20 cellular contexts compared by ENCODE assay signal in the genomic region with DNA sequence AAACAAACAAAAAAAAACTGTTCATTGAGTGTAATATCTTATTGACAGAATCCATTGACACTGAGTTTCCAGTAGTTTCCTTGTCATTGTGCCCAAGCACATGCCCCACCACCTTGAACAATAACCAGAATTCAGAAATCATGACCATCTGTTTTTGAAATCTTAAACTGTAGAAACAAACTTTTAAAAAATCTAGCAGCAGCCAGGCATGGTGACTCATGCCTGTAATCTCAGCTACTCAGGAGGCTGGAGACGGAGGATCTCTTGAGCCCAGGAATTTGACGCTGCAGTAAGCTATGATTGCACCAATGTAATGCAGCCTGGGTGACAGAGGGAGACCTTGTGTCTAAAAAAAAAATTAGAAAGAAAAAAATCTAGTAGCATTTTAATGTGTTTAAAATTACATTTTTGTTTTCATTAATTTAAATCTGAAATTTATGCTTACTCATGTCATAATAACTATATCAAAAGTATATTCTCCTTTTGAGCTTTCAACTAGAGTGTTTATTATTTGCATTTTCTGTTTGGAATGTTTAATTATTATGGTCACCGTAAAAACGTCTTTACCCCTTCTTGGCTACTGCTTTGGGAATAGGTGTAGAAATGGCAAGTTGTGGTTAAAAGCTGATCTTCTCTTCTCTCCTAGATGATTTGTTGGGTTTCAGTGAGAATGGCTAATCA. TPM values are rescaled to one million over a fixed set of nuclear protein-coding genes. Genes with fewer than 3 reads are reported as not detected.
A peak's percentile ranks its signal among the peaks of the same experiment; 100 is the strongest.
DNase-seq lines count a peak whose midpoint lies in the region; ATAC-seq, FAIRE-seq and TF ChIP-seq lines count a peak whose summit lies in the region.
"Had no signal": no experiment of that assay in that cellular context is flagged by ENCODE, and none has a peak within 500 bp of the region (broad histone marks: within the 10 kb centered on the region; RNA-seq: fewer than 3 reads in every experiment).

No MANE protein-coding gene starts in this region.

- no peaks in the 10 kb centered on the region for H3K27me3 Mint-ChIP-seq in Calu3 (ENCODE audit: unreplicated experiment)
- H3K27me3 Mint-ChIP-seq: dendritic cell treated with granulocyte-macrophage colony-stimulating factor and Interleukin-4, amounts not matched to agents 40 ng/mL and 50 ng/mL, for 4 days; memory B cell; stimulated activated naive CD8-positive, alpha-beta T cell treated with anti-CD3 and anti-CD28 coated beads, Interleukin-15, Interleukin-2, amounts not matched to agents 100 ng/mL and 50 ng/mL, for 24 hours had no signal

- peak; percentile 33 for DNase-seq in AG08395 (ENCODE audit: low spot score)
- DNase-seq in MG63, result peak; percentile 63
- DNase-seq in K562 (ENCODE audit: extremely low read depth in 1 of 4, low spot score in 3 of 4), result peak in 1 of 4 experiments; percentile 61
- peak; percentile 92 for DNase-seq in iris pigment epithelial cell (ENCODE audit: low read depth)
- DNase-seq in cerebellum (ENCODE audit: low spot score), result no peak
- DNase-seq in thyroid gland, result no peak
- DNase-seq in stimulated activated CD4-positive, alpha-beta T cell treated with anti-CD3 and anti-CD28 coated beads, Interleukin-4, amount 100 ng/mL, for 1 hour, result no peak
- no peak for DNase-seq in Calu3
- DNase-seq: AML-193, DMS 273 treated with DMSO at 0.1 percent for 48 hours, foreskin keratinocyte, NCI-H1930, NCI-H526 treated with DMSO at 0.1 percent for 48 hours, occipital lobe had no signal

- H3K4me3 ChIP-seq in MG63 (no peak overlapping the region), K562 (no peak overlapping the region), thyroid gland (replicated peaks in 1 of 3) (no peak overlapping the region)
- H3K4me3 ChIP-seq: HAP-1 had no signal

- in situ Hi-C loops in K562 (cut with MboI), result no loop called here

- intact Hi-C loops in K562 (cut with micrococcal nuclease) (loop anchor here (5.0 kb wide), 1 partner anchor 52 kb away; no protein-coding TSS in a partner anchor), thyroid gland (cut with DNase I) (no loop called here), Calu3 (cut with micrococcal nuclease; ENCODE audit: unreplicated experiment) (no loop called here)

- POLR2A ChIA-PET in K562 (lab: Yijun Ruan, JAX), result interaction anchor here (0.7 to 1.1 kb wide), 5 partner anchors 11 to 62 kb away, joined by 3 read pairs; no protein-coding TSS in a partner anchor

- no peak overlapping the region for H3K9ac ChIP-seq in K562 (ENCODE audit: insufficient read depth in 1 of 2, low read depth in 2 of 2, low read length in 2 of 2)

- no peak overlapping the region for H3K4me3 Mint-ChIP-seq in Calu3 (ENCODE audit: low read depth, unreplicated experiment)
- H3K4me3 Mint-ChIP-seq: dendritic cell treated with granulocyte-macrophage colony-stimulating factor and Interleukin-4, amounts not matched to agents 40 ng/mL and 50 ng/mL, for 4 days; memory B cell; stimulated activated naive CD8-positive, alpha-beta T cell treated with anti-CD3 and anti-CD28 coated beads, Interleukin-15, Interleukin-2, amounts not matched to agents 100 ng/mL and 50 ng/mL, for 24 hours had no signal

- no peak overlapping the region for H3K27ac Mint-ChIP-seq in Calu3 (ENCODE audit: unreplicated experiment)
- H3K27ac Mint-ChIP-seq: dendritic cell treated with granulocyte-macrophage colony-stimulating factor and Interleukin-4, amounts not matched to agents 40 ng/mL and 50 ng/mL, for 4 days; memory B cell; stimulated activated naive CD8-positive, alpha-beta T cell treated with anti-CD3 and anti-CD28 coated beads, Interleukin-15, Interleukin-2, amounts not matched to agents 100 ng/mL and 50 ng/mL, for 24 hours had no signal

- no peak for TF ChIP-seq POLR2A in K562 (conservative IDR thresholded peaks at IDR 0.05)
- TF ChIP-seq POLR2A in thyroid gland (IDR thresholded peaks at IDR 0.05), result no peak

- peaks cover 9% of the 10 kb centered on the region for H3K36me3 Mint-ChIP-seq in Calu3 (ENCODE audit: insufficient read depth, unreplicated experiment)

- H3K4me1 Mint-ChIP-seq in Calu3 (ENCODE audit: low read depth, unreplicated experiment), result peaks cover 8% of the 10 kb centered on the region
- H3K4me1 Mint-ChIP-seq: memory B cell had no signal

- no peak overlapping the region for H3K4me2 ChIP-seq in K562 (ENCODE audit: insufficient read depth, low read length)

- H3K27ac ChIP-seq in K562 (ENCODE audit: extremely low read depth, low read depth, low read length) (no peak overlapping the region), thyroid gland (no peak overlapping the region)
- H3K27ac ChIP-seq: foreskin keratinocyte had no signal

- H3K27me3 ChIP-seq in MG63 (no peaks in the 10 kb centered on the region), K562 (ENCODE audit: control insufficient read depth in 2 of 2, insufficient read depth in 2 of 2, low read length in 2 of 2) (no peaks in the 10 kb centered on the region), thyroid gland (no peaks in the 10 kb centered on the region)
- H3K27me3 ChIP-seq: foreskin keratinocyte had no signal

- no peak; the same call in 1 of the 2 replicates for TF ChIP-seq EP300 in K562 (IDR thresholded peaks at IDR 0.05; ENCODE audit: low read length)

- H4K20me1 ChIP-seq in K562 (replicated peaks; ENCODE audit: control insufficient read depth, insufficient read depth, low read length), result no peaks in the 10 kb centered on the region

- no peak for TF ChIP-seq RAD21 in K562 (CRISPR knock-in tag; conservative IDR thresholded peaks at IDR 0.05 in 1 of 2, IDR thresholded peaks at IDR 0.05 in 1 of 2)

- CTCF ChIA-PET in K562 (lab: Yijun Ruan, JAX; ENCODE audit: low intra/inter-chr PET ratio), result interaction anchor here (0.6 kb wide), 1 partner anchor 1949 kb away, joined by 3 read pairs; no protein-coding TSS in a partner anchor
- CTCF ChIA-PET in Calu3 (lab: Charles Lee), result no interaction called here

- H3K36me3 ChIP-seq in MG63, result peaks cover 9% of the 10 kb centered on the region
- H3K36me3 ChIP-seq in K562 (ENCODE audit: control insufficient read depth, insufficient read depth, low read length), result peaks cover 8% of the 10 kb centered on the region; the same call in 1 of the 3 replicates
- H3K36me3 ChIP-seq in thyroid gland, result peaks cover 0 to 21% of the 10 kb centered on the region in 2 donors

- BruUV-seq in K562 (replicated peaks; lab: Mats Ljungman, UMichigan), result no TSS peak
- no TSS peak for BruUV-seq in Calu3 (replicated peaks; lab: Mats Ljungman, UMichigan)

- no peaks in the 10 kb centered on the region for H3K9me1 ChIP-seq in K562 (ENCODE audit: control insufficient read depth, insufficient read depth, low read length)

- H3K9me3 ChIP-seq in MG63, result no peaks in the 10 kb centered on the region
- H3K9me3 ChIP-seq in K562 (replicated peaks; ENCODE audit: control insufficient read depth, insufficient read depth, low read depth, low read length), result no peaks in the 10 kb centered on the region
- H3K9me3 ChIP-seq in thyroid gland, result no peaks in the 10 kb centered on the region
- H3K9me3 ChIP-seq: HAP-1 had no signal

- H3K4me1 ChIP-seq in K562 (replicated peaks in 1 of 2; ENCODE audit: control insufficient read depth in 2 of 2, insufficient read depth in 2 of 2, low read length in 2 of 2) (peaks cover 0 to 17% of the 10 kb centered on the region in 2 experiments; a peak in 4 of 5 replicates), thyroid gland (peaks cover 17 to 18% of the 10 kb centered on the region in 2 donors)

- peak; percentile 35 for FAIRE-seq in K562 (lab: Jason Lieb, UNC)
- FAIRE-seq: RCC 7860 had no signal

- H3K79me2 ChIP-seq in K562 (ENCODE audit: control insufficient read depth, insufficient read depth, low read length), result no peaks in the 10 kb centered on the region

- no peaks in the 10 kb centered on the region for H3K9me3 Mint-ChIP-seq in Calu3 (ENCODE audit: low read depth, unreplicated experiment)
- H3K9me3 Mint-ChIP-seq: dendritic cell treated with granulocyte-macrophage colony-stimulating factor and Interleukin-4, amounts not matched to agents 40 ng/mL and 50 ng/mL, for 4 days; memory B cell; stimulated activated naive CD8-positive, alpha-beta T cell treated with anti-CD3 and anti-CD28 coated beads, Interleukin-15, Interleukin-2, amounts not matched to agents 100 ng/mL and 50 ng/mL, for 24 hours had no signal

- no peak overlapping the region for H2AFZ ChIP-seq in K562 (ENCODE audit: low read depth, low read length)

- ATAC-seq in K562, result peak; percentile 54
- ATAC-seq: activated CD4-positive, CD25-positive, alpha-beta regulatory T cell treated with anti-CD3 and anti-CD28 coated beads, Interleukin-2, amount 50 U/mL, for 24 hours; foreskin keratinocyte had no signal

- 28% methylated on average over 4 of the region's 4 CpGs for WGBS in K562 (ENCODE audit: insufficient coverage, low coverage, missing lambda C conversion rate)
- 79 to 92% methylated on average over 4 of the region's 4 CpGs for WGBS in thyroid gland, 2 donors

- no peak for TF ChIP-seq CTCF in K562 (IDR thresholded peaks at IDR 0.05 in 2 of 3, conservative IDR thresholded peaks at IDR 0.05 in 1 of 3; ENCODE audit: insufficient read depth in 2 of 3, low read depth in 1 of 3, low read length in 3 of 3)
- TF ChIP-seq CTCF in thyroid gland (IDR thresholded peaks at IDR 0.05), result no peak
- no peak for TF ChIP-seq CTCF in Calu3 (IDR thresholded peaks at IDR 0.05; ENCODE audit: unreplicated experiment)

RNA-seq across cellular contexts. Expression of a gene that starts 25.2 kb away (rescaled TPM):
- 1.7 and 2.2 TPM in 2 replicates for total RNA-seq in MG63 (2014; rRNA removed; shearing (Covaris generic); ENCODE audit: low replicate concordance)
- 1.9 and 3.2 TPM in 2 replicates for total RNA-seq in K562 (2011; cell fraction: chromatin; rRNA removed; ENCODE audit: low replicate concordance)
- 2.0 and 2.1 TPM in 2 replicates for total RNA-seq in K562 (2011; cell fraction: nucleolus; rRNA removed)
- total RNA-seq in K562 (2011; cell fraction: nucleoplasm; rRNA removed), result 4.1 and 4.2 TPM in 2 replicates
- total RNA-seq in K562 (2014; rRNA removed) (0.37 and 0.68 TPM in 2 replicates), K562 (2014; rRNA removed; fragmentation: Illumina TruSeq; extraction: Trizol) (0.54 and 0.55 TPM in 2 replicates), K562 (2015; rRNA removed; fragmentation: Illumina TruSeq; extraction: Trizol) (0.22 and 0.23 TPM in 2 replicates), K562 (2021) (0.96 and 0.98 TPM in 2 replicates), cerebellum (11.4 TPM), thyroid gland (10 to 100 TPM; 11.4 to 29.8 (median 15.3) TPM), Calu3 (2022) (0.86 and 1.3 TPM in 2 replicates)
- polyA plus RNA-seq in K562 (2011; rRNA removed) (1.2 TPM in 2 replicates), K562 (2014; fragmentation: Illumina TruSeq; extraction: Trizol) (0.47 and 0.59 TPM in 2 replicates), K562 (2014; fragmentation: Nextera tagmentation; extraction: Ambion mirVana) (under 1 TPM; 0.07 to 0.22 TPM), K562 (2014; rRNA removed) (0.52 and 0.94 TPM in 2 replicates)
- 0.60 and 0.88 TPM in 2 replicates for polyA plus RNA-seq in K562 (2011; cell fraction: cytosol; rRNA removed)
- 0.97 and 1.4 TPM in 2 replicates for polyA plus RNA-seq in K562 (2011; cell fraction: nucleus; rRNA removed)
- 0.49 and 1.00 TPM in 2 replicates for polyA plus RNA-seq in K562 (2012)
- polyA minus RNA-seq in K562 (2011; rRNA and poly(A)+ RNA removed), result 2.0 and 2.7 TPM in 2 replicates
- 0.48 and 0.55 TPM in 2 replicates for polyA minus RNA-seq in K562 (2011; cell fraction: cytosol; rRNA and poly(A)+ RNA removed)
- polyA minus RNA-seq in K562 (2011; cell fraction: nucleus; rRNA and poly(A)+ RNA removed), result 0.67 and 1.00 TPM in 2 replicates

Comparison
In these comparisons a context has a peak if more than half of its experiments do, and no peak if none do; other contexts are left out.
1. DNase-seq: peak in AG08395 (single experiment), MG63 (single experiment) and iris pigment epithelial cell (single experiment); none in cerebellum (single experiment), thyroid gland (0 of 2), stimulated activated CD4-positive, alpha-beta T cell treated with anti-CD3 and anti-CD28 coated beads, Interleukin-4, amount 100 ng/mL, for 1 hour (single experiment) and Calu3 (single experiment).